In genomic region chr20:1118004-1118335, GRCh38 we compare ENCODE assay signal across 8 cellular contexts. TPM values are rescaled to one million over a fixed set of nuclear protein-coding genes. Genes with fewer than 3 reads are reported as not detected.
DNase-seq lines count a peak whose midpoint lies in the region; ATAC-seq and TF ChIP-seq lines count a peak whose summit lies in the region.

No MANE protein-coding gene starts in this region.

- no peaks in the 10 kb centered on the region for H3K27me3 ChIP-seq in BJ (ENCODE audit: control insufficient read depth, insufficient read depth, low read length)
- H3K27me3 ChIP-seq in Loucy (ENCODE audit: insufficient read depth, low read length, poor library complexity, severe bottlenecking), result no peaks in the 10 kb centered on the region
- H3K27me3 ChIP-seq in duodenal mucosa (ENCODE audit: control insufficient read depth in 1 of 2, insufficient read depth in 2 of 2, low read length in 2 of 2), result no peaks in the 10 kb centered on the region
- H3K27me3 ChIP-seq in neural cell (ENCODE audit: insufficient read depth, low read depth, low read length), result no peaks in the 10 kb centered on the region

- no peaks in the 10 kb centered on the region for H3K9me2 ChIP-seq in Loucy (replicated peaks; ENCODE audit: low read depth, low read length)
- H3K9me2 ChIP-seq in neural cell (ENCODE audit: insufficient read depth, low read length), result no peaks in the 10 kb centered on the region

- H3K27ac ChIP-seq in duodenal mucosa (ENCODE audit: low read depth, low read length) (peak overlapping the region; percentile 40), neural cell (ENCODE audit: low read length) (peak overlapping the region; percentile 64)

- H3K36me3 ChIP-seq in BJ (ENCODE audit: control insufficient read depth, insufficient read depth, low read length) (peaks cover 2% of the 10 kb centered on the region), Loucy (ENCODE audit: insufficient read depth, low read length) (no peaks in the 10 kb centered on the region), duodenal mucosa (ENCODE audit: control insufficient read depth in 1 of 2, insufficient read depth in 2 of 2, low read length in 2 of 2) (peaks cover 0 to 11% of the 10 kb centered on the region in 2 donors), neural cell (ENCODE audit: insufficient read depth, low read length) (no peaks in the 10 kb centered on the region)

- H3K9ac ChIP-seq in Loucy (ENCODE audit: low read depth, low read length, poor library complexity, severe bottlenecking) (peak overlapping the region; percentile 89), duodenal mucosa (ENCODE audit: low read depth in 1 of 2, low read length in 2 of 2) (peak overlapping the region; percentile 61 to 89), neural cell (ENCODE audit: low read length) (peak overlapping the region; percentile 91)

- TF ChIP-seq EP300 in neural cell (conservative IDR thresholded peaks at IDR 0.05; ENCODE audit: poor library complexity, severe bottlenecking), result no peak

- H4K20me1 ChIP-seq in Loucy (ENCODE audit: insufficient read depth, low read length, poor library complexity, severe bottlenecking) (peaks cover 29% of the 10 kb centered on the region), neural cell (ENCODE audit: insufficient read depth) (no peaks in the 10 kb centered on the region)

- no peaks in the 10 kb centered on the region for H3K9me3 ChIP-seq in Loucy (ENCODE audit: insufficient read depth, low read depth, low read length)
- no peaks in the 10 kb centered on the region for H3K9me3 ChIP-seq in duodenal mucosa (ENCODE audit: control insufficient read depth in 1 of 2, low read length in 2 of 2)
- no peaks in the 10 kb centered on the region for H3K9me3 ChIP-seq in neural cell (ENCODE audit: low read length)

- peak overlapping the region; percentile 82 for H3K4me2 ChIP-seq in Loucy (ENCODE audit: low read depth, low read length, poor library complexity, severe bottlenecking)
- peak overlapping the region; percentile 84 for H3K4me2 ChIP-seq in neural cell (ENCODE audit: low read length)

- H3K4me3 ChIP-seq in BJ (ENCODE audit: low read depth, low read length), result peak overlapping the region; percentile 67
- H3K4me3 ChIP-seq in Loucy (ENCODE audit: low read length, poor library complexity, severe bottlenecking), result peak overlapping the region; percentile 85
- peak overlapping the region; percentile 97 to 98 for H3K4me3 ChIP-seq in duodenal mucosa (ENCODE audit: low read depth in 1 of 2, low read length in 2 of 2)
- H3K4me3 ChIP-seq in neural cell (ENCODE audit: low read length), result peak overlapping the region; percentile 100

- H3F3A ChIP-seq in Loucy (ENCODE audit: low read depth), result no peaks in the 10 kb centered on the region
- H3F3A ChIP-seq in neural cell (ENCODE audit: insufficient read depth, low read length, poor library complexity, severe bottlenecking), result no peaks in the 10 kb centered on the region

- H3K4me1 ChIP-seq in Loucy (ENCODE audit: insufficient read depth, low read length, poor library complexity, severe bottlenecking) (peaks cover 42% of the 10 kb centered on the region), duodenal mucosa (ENCODE audit: control insufficient read depth in 1 of 2, insufficient read depth in 2 of 2, low read length in 2 of 2) (peaks cover 44 to 47% of the 10 kb centered on the region in 2 donors)

- H2AFZ ChIP-seq in Loucy (ENCODE audit: low read length) (peak overlapping the region; percentile 83), neural cell (ENCODE audit: low read depth, low read length) (peak overlapping the region; percentile 96)

- POLR2A ChIA-PET in BJ (lab: Charles Lee), result no interaction called here

- CTCF ChIA-PET in BJ (lab: Yijun Ruan, JAX), result interaction anchor here (0.9 to 3.6 kb wide), 2 partner anchors 10 to 161 kb away, joined by 3 to 20 read pairs; no protein-coding TSS in a partner anchor

- ATAC-seq in GM18868 (IDR thresholded peaks at IDR 0.05; ENCODE audit: unreplicated experiment), result no peak

- TF ChIP-seq CTCF in BJ (IDR thresholded peaks at IDR 0.05; ENCODE audit: insufficient read depth, low read depth, low read length), result no peak
- no peak for TF ChIP-seq CTCF in Loucy (conservative IDR thresholded peaks at IDR 0.05; ENCODE audit: low read length)
- no peak for TF ChIP-seq CTCF in neural cell (IDR thresholded peaks at IDR 0.05; ENCODE audit: poor library complexity, severe bottlenecking)

- peaks cover 50% of the 10 kb centered on the region for H3K79me2 ChIP-seq in Loucy (ENCODE audit: insufficient read depth, low read length)
- H3K79me2 ChIP-seq in neural cell (replicated peaks; ENCODE audit: insufficient read depth, low read length), result peaks cover 40% of the 10 kb centered on the region

- no peak for TF ChIP-seq RAD21 in neural cell (conservative IDR thresholded peaks at IDR 0.05)

- DNase-seq in BJ (ENCODE audit: low read depth), result no peak
- no peak for DNase-seq in NK-92 treated with Interleukin-12 subunit alpha and Interleukin-12 subunit beta, amount 100 ng/mL, for 24 hours (lab: John Stamatoyannopoulos, UW)
- no peak for DNase-seq in kidney glomerular epithelial cell (lab: John Stamatoyannopoulos, UW)
- no peak for DNase-seq in MV-4-11 (lab: John Stamatoyannopoulos, UW)

TF ChIP-seq in neural cell, 6 proteins besides CTCF, POLR2A, EP300 and RAD21:
- TF ChIP-seq SMC3 (conservative IDR thresholded peaks at IDR 0.05; ENCODE audit: poor library complexity) (no peak), TAF1 (IDR thresholded peaks at IDR 0.05; ENCODE audit: low read depth) (no peak)
TF ChIP-seq in neural cell: peak in this region for 0.

RNA-seq across cellular contexts. Expression of gene PSMF1, which starts 0.4 kb away (rescaled TPM):
- polyA plus RNA-seq in BJ (2011; rRNA removed) (87.5 and 154 TPM in 2 replicates), neural cell (82.7 and 236 TPM in 2 replicates)
- polyA minus RNA-seq in BJ (2011; rRNA and poly(A)+ RNA removed), result 35.3 and 55.7 TPM in 2 replicates
- 86.7 and 133 TPM in 2 replicates for polyA minus RNA-seq in neural cell
